3 cellular contexts compared by ENCODE assay signal in genomic region chr1:246530482-246530881, GRCh38.
TF ChIP-seq lines count a peak whose summit lies in the region.

No MANE protein-coding gene starts in this region.

TF ChIP-seq in HCT116, 20 proteins besides CTCF, POLR2A, EP300 and RAD21:
- TF ChIP-seq REST (IDR thresholded peaks at IDR 0.05; ENCODE audit: low read depth) = no peak
- TF ChIP-seq ZFX (IDR thresholded peaks at IDR 0.05) = no peak
- TF ChIP-seq MAX (IDR thresholded peaks at IDR 0.05) = peak; percentile 18; the same call in 1 of the 2 replicates
- TF ChIP-seq EZH2 (IDR thresholded peaks at IDR 0.05) = no peak
- TF ChIP-seq SRF (IDR thresholded peaks at IDR 0.05; ENCODE audit: low read depth) = no peak
- TF ChIP-seq SIN3A (IDR thresholded peaks at IDR 0.05; ENCODE audit: low read depth) = no peak
- TF ChIP-seq ZNF274 (IDR thresholded peaks at IDR 0.05; ENCODE audit: low read depth, low read length) = no peak
- no peak for TF ChIP-seq ELF1 (IDR thresholded peaks at IDR 0.05; ENCODE audit: borderline replicate concordance, low read depth)
- TF ChIP-seq SP1 (IDR thresholded peaks at IDR 0.05; ENCODE audit: low read depth) = no peak
- TF ChIP-seq FOSL1 (IDR thresholded peaks at IDR 0.05; ENCODE audit: low read depth) = no peak
- no peak for TF ChIP-seq EZH2phosphoT487 (IDR thresholded peaks at IDR 0.05; ENCODE audit: borderline replicate concordance)
- peak; percentile 80 for TF ChIP-seq CBX3 (IDR thresholded peaks at IDR 0.05; ENCODE audit: low read depth)
- no peak for TF ChIP-seq YY1 (IDR thresholded peaks at IDR 0.05; ENCODE audit: extremely low read depth, insufficient replicate concordance, low read depth, low read length)
- TF ChIP-seq ZBTB33 (IDR thresholded peaks at IDR 0.05; ENCODE audit: extremely low read depth, insufficient replicate concordance, low read length) = no peak
- no peak for TF ChIP-seq POLR2AphosphoS5 (IDR thresholded peaks at IDR 0.05; ENCODE audit: low read depth, low read length)
- no peak for TF ChIP-seq ATF3 (IDR thresholded peaks at IDR 0.05)

TF ChIP-seq in HEK293, 187 proteins besides CTCF, POLR2A, EP300 and RAD21:
- TF ChIP-seq ZNF416 (tag by site-specific recombination; IDR thresholded peaks at IDR 0.05) (no peak), SETDB1 (IDR thresholded peaks at IDR 0.05; ENCODE audit: insufficient read length, low read length) (peak; percentile 35), HOXD13 (CRISPR knock-in tag; IDR thresholded peaks at IDR 0.05; ENCODE audit: borderline replicate concordance) (no peak), ZNF785 (tag by site-specific recombination; IDR thresholded peaks at IDR 0.05) (no peak), ZNF549 (tag by site-specific recombination; IDR thresholded peaks at IDR 0.05) (peak; percentile 77), ZNF155 (tag by site-specific recombination; IDR thresholded peaks at IDR 0.05) (no peak)

TF ChIP-seq in K562, 482 proteins besides CTCF, POLR2A, EP300 and RAD21:
- no peak for TF ChIP-seq FOXP4 (CRISPR knock-in tag; IDR thresholded peaks at IDR 0.05; ENCODE audit: borderline replicate concordance)
- TF ChIP-seq GTF2E2 (tag; IDR thresholded peaks at IDR 0.05) = no peak
- no peak for TF ChIP-seq IRF2 (CRISPR knock-in tag; IDR thresholded peaks at IDR 0.05)
- TF ChIP-seq MEF2D (tag; conservative IDR thresholded peaks at IDR 0.05; ENCODE audit: low read depth) = no peak
- peak; percentile 43 to 96 for TF ChIP-seq CBX3 (IDR thresholded peaks at IDR 0.05; ENCODE audit: borderline replicate concordance in 1 of 2, low read length in 2 of 2)
- no peak for TF ChIP-seq ZNF764 (CRISPR knock-in tag; IDR thresholded peaks at IDR 0.05; ENCODE audit: low read depth)
- TF ChIP-seq ZNF280A (IDR thresholded peaks at IDR 0.05; ENCODE audit: low read depth, partially characterized antibody) = peak; percentile 28
- TF ChIP-seq RAD51 (IDR thresholded peaks at IDR 0.05; ENCODE audit: borderline replicate concordance, low read depth) = no peak
- no peak for TF ChIP-seq ELK1 (CRISPR knock-in tag; IDR thresholded peaks at IDR 0.05)
- no peak for TF ChIP-seq ZNF274 (IDR thresholded peaks at IDR 0.05; ENCODE audit: borderline replicate concordance, low read depth, low read length)
- TF ChIP-seq CBX5 (IDR thresholded peaks at IDR 0.05; ENCODE audit: borderline replicate concordance, low read depth) = peak; percentile 96
- no peak for TF ChIP-seq ATF7 (IDR thresholded peaks at IDR 0.05)
- no peak for TF ChIP-seq ZNF197 (CRISPR knock-in tag; IDR thresholded peaks at IDR 0.05; ENCODE audit: low read depth)
- peak; percentile 82; the same call in 1 of the 2 replicates for TF ChIP-seq TRIM28 (IDR thresholded peaks at IDR 0.05)
- TF ChIP-seq NRF1 (conservative IDR thresholded peaks at IDR 0.05 in 1 of 2, IDR thresholded peaks at IDR 0.05 in 1 of 2) = no peak
- TF ChIP-seq SREBF1 (IDR thresholded peaks at IDR 0.05; ENCODE audit: borderline replicate concordance, low read depth, low read length) = no peak
- peak in 1 of 2 experiments; percentile 26; a peak in 1 of 4 replicates for TF ChIP-seq TRIM24 (IDR thresholded peaks at IDR 0.05)
